1 cellular context compared by ENCODE assay signal in the genomic region with DNA sequence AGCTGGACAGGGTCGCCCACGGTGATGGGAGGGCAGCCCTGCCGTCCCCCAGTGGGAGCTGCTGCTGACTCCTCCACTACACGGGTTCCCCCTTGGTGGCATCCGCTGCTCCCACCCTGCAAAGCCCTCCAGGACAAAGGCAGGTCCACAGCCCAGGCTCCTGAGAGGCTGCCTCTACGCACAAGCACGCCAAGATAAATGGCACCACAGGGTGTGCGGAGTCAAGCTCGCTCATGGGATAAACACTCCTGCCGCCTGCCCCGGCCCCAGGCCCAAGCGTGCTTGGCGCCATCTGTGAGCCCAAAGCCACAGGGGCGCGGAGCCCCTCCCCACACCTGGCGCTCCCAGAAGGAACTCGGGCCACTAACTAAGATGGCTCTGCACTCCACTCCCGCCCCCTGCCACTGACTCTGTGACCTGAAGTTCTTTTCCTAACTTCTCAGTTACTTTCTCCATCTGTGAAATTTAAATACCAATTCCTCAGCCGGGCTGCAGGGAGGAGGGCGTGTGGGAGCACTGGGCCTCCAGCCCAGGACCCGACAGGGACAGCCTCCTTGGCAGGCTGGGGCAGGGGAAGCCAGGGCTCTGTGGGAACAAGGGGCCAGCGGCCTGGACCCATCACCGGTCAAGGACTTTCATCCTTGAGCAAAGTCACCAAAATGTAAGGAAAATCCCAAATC.
TF ChIP-seq lines count a peak whose summit lies in the region.

No MANE protein-coding gene starts in this region.

TF ChIP-seq in HEK293T, 16 proteins besides CTCF, POLR2A, EP300 and RAD21:
- TF ChIP-seq FOXK2 (IDR thresholded peaks at IDR 0.05) (no peak), SP1 (IDR thresholded peaks at IDR 0.05) (no peak), BHLHE40 (IDR thresholded peaks at IDR 0.05; ENCODE audit: borderline replicate concordance) (no peak), TARDBP (IDR thresholded peaks at IDR 0.05) (no peak), NFRKB (IDR thresholded peaks at IDR 0.05) (no peak), LEF1 (IDR thresholded peaks at IDR 0.05; ENCODE audit: borderline replicate concordance) (no peak), SUZ12 (IDR thresholded peaks at IDR 0.05) (no peak), FOXM1 (IDR thresholded peaks at IDR 0.05; ENCODE audit: borderline replicate concordance) (no peak), ZNF384 (IDR thresholded peaks at IDR 0.05) (no peak), FOXA1 (IDR thresholded peaks at IDR 0.05) (no peak), CTBP1 (IDR thresholded peaks at IDR 0.05; ENCODE audit: borderline replicate concordance) (no peak), L3MBTL2 (conservative IDR thresholded peaks at IDR 0.05) (no peak), HDGF (IDR thresholded peaks at IDR 0.05; ENCODE audit: borderline replicate concordance) (no peak), ARNT (IDR thresholded peaks at IDR 0.05) (no peak), ELF4 (IDR thresholded peaks at IDR 0.05) (no peak)
- TF ChIP-seq, protein P1, sequence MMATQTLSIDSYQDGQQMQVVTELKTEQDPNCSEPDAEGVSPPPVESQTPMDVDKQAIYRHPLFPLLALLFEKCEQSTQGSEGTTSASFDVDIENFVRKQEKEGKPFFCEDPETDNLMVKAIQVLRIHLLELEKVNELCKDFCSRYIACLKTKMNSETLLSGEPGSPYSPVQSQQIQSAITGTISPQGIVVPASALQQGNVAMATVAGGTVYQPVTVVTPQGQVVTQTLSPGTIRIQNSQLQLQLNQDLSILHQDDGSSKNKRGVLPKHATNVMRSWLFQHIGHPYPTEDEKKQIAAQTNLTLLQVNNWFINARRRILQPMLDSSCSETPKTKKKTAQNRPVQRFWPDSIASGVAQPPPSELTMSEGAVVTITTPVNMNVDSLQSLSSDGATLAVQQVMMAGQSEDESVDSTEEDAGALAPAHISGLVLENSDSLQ (IDR thresholded peaks at IDR 0.05), result no peak
